In the genomic region with DNA sequence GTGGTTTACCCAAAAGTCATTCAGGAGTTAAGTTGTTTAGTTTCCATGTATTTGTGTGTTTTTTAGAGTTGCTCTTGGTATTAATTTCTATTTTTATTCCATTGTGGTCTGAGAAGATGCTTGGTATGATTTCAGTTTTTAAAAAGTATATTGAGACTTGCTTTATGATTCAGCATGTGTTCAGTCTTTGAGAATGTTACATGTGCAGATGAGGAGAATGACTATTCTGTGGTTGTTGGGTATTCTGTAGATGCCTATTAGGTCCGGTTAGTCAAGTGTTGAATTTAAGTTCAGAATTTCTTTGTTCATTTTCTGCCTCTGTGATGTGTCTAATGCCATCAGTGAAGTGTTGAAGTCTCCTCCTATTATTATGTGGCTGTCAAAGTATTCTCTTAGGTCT, we compare ENCODE assay signal across 10 cellular contexts.
DNase-seq lines count a peak whose midpoint lies in the region; ATAC-seq and TF ChIP-seq lines count a peak whose summit lies in the region.
"Had no signal": no experiment of that assay in that cellular context is flagged by ENCODE, and none has a peak within 500 bp of the region (broad histone marks: within the 10 kb centered on the region; RNA-seq: fewer than 3 reads in every experiment).

No MANE protein-coding gene starts in this region.

- H4K20me1 ChIP-seq in mammary epithelial cell (ENCODE audit: insufficient read depth, low read length), result no peaks in the 10 kb centered on the region
- no peaks in the 10 kb centered on the region for H4K20me1 ChIP-seq in KMS-11 (ENCODE audit: insufficient read depth)

- H3K27me3 ChIP-seq in mammary epithelial cell (ENCODE audit: insufficient read depth, low read length) (no peaks in the 10 kb centered on the region), breast epithelium (no peaks in the 10 kb centered on the region), KMS-11 (ENCODE audit: insufficient read depth, low read depth) (no peaks in the 10 kb centered on the region)

- WGBS in mammary epithelial cell (ENCODE audit: low coverage, missing lambda C conversion rate), result 100% methylated on average over 1 of the region's 1 CpG

- H3K9ac ChIP-seq in mammary epithelial cell (ENCODE audit: insufficient read depth, low read length) (no peak overlapping the region), KMS-11 (no peak overlapping the region)

- DNase-seq in mammary epithelial cell (peak; percentile 40), breast epithelium (ENCODE audit: low spot score in 2 of 2) (no peak), stromal cell of bone marrow (ENCODE audit: low read depth) (peak; percentile 62), COLO668 (lab: John Stamatoyannopoulos, UW; ENCODE audit: unreplicated experiment) (no peak)
- no peak for DNase-seq in activated effector memory CD4-positive, alpha-beta T cell treated with Interleukin-2 at 50 U/mL for 16 hours
- no peak for DNase-seq in activated CD4-positive, alpha-beta T cell treated with anti-CD3 and anti-CD28 coated beads, Interleukin-2, amount 50 U/mL, for 4 hours
- DNase-seq: NCI-H187 had no signal

- CTCF ChIA-PET in mammary epithelial cell (lab: Charles Lee; ENCODE audit: low non-redundant PET), result no interaction called here

- H3K79me2 ChIP-seq in mammary epithelial cell (ENCODE audit: insufficient read depth, low read length) (peaks cover 51% of the 10 kb centered on the region), KMS-11 (ENCODE audit: insufficient read depth, low read depth) (peaks cover 3% of the 10 kb centered on the region; the same call in 1 of the 2 replicates)

- no peak overlapping the region for H3K27ac ChIP-seq in mammary epithelial cell (ENCODE audit: insufficient read depth, low read depth, low read length)
- no peak overlapping the region for H3K27ac ChIP-seq in breast epithelium
- H3K27ac ChIP-seq in KMS-11, result no peak overlapping the region; the same call in 1 of the 2 replicates

- TF ChIP-seq CTCF in mammary epithelial cell (conservative IDR thresholded peaks at IDR 0.05 in 1 of 2, IDR thresholded peaks at IDR 0.05 in 1 of 2; ENCODE audit: extremely low read depth in 1 of 2, insufficient read depth in 1 of 2, low read depth in 1 of 2, low read length in 2 of 2), result no peak
- TF ChIP-seq CTCF in breast epithelium (IDR thresholded peaks at IDR 0.05), result no peak
- TF ChIP-seq CTCF in KMS-11 (conservative IDR thresholded peaks at IDR 0.05; ENCODE audit: low read depth, low read length), result no peak

- H3K4me3 ChIP-seq in mammary epithelial cell (replicated peaks in 1 of 3; ENCODE audit: insufficient read depth in 1 of 3, low read depth in 2 of 3, low read length in 3 of 3) (no peak overlapping the region), breast epithelium (no peak overlapping the region), KMS-11 (IDR thresholded peaks at IDR 0.05; ENCODE audit: insufficient read depth, low read depth, low read length) (no peak overlapping the region)
- H3K4me3 ChIP-seq: GM23338 had no signal

- H3K9me3 ChIP-seq in mammary epithelial cell (replicated peaks; ENCODE audit: insufficient read depth, low read length), result no peaks in the 10 kb centered on the region
- peaks cover 10 to 11% of the 10 kb centered on the region in 2 donors for H3K9me3 ChIP-seq in breast epithelium

- H3K4me1 ChIP-seq in mammary epithelial cell (ENCODE audit: insufficient read depth, low read length) (peaks cover 2% of the 10 kb centered on the region), breast epithelium (no peaks in the 10 kb centered on the region), KMS-11 (ENCODE audit: low read depth, poor library complexity, severe bottlenecking) (peaks cover 40% of the 10 kb centered on the region)

- in situ Hi-C loops in mammary epithelial cell (cut with MboI; ENCODE audit: low sequenced_read_pairs in 2 of 2), result no loop called here

- BruUV-seq in mammary epithelial cell (replicated peaks; lab: Mats Ljungman, UMichigan), result no TSS peak

- TF ChIP-seq POLR2A in breast epithelium (IDR thresholded peaks at IDR 0.05), result no peak

- dilution Hi-C loops in mammary epithelial cell (cut with HindIII; ENCODE audit: low sequenced_read_pairs), result no loop called here

- H2AFZ ChIP-seq in mammary epithelial cell (ENCODE audit: low read depth, low read length) (no peak overlapping the region), KMS-11 (ENCODE audit: low read depth) (no peak overlapping the region)
- H2AFZ ChIP-seq: GM23338 had no signal

- H3K4me2 ChIP-seq in mammary epithelial cell (ENCODE audit: insufficient read depth, low read depth, low read length) (no peak overlapping the region), KMS-11 (peak overlapping the region; percentile 18; the same call in 1 of the 2 replicates)
- H3K4me2 ChIP-seq: GM23338 had no signal

- ATAC-seq in HG02759 (IDR thresholded peaks at IDR 0.05; ENCODE audit: unreplicated experiment), result peak; percentile 93
- ATAC-seq: GM23338 had no signal

- intact Hi-C loops in mammary epithelial cell (cut with micrococcal nuclease) (loop anchor here (10.0 kb wide), 1 partner anchor 1283 kb away; no protein-coding TSS in a partner anchor), breast epithelium (cut with DNase I; ENCODE audit: low total_unique reads) (no loop called here)

- no peaks in the 10 kb centered on the region for H3K36me3 ChIP-seq in mammary epithelial cell (ENCODE audit: insufficient read depth, low read length)
- H3K36me3 ChIP-seq in breast epithelium, result peaks cover 3% of the 10 kb centered on the region
- H3K36me3 ChIP-seq in KMS-11 (ENCODE audit: insufficient read depth), result no peaks in the 10 kb centered on the region

Comparison
In these comparisons a context has a peak if more than half of its experiments do, and no peak if none do; other contexts are left out.
1. DNase-seq: peak in mammary epithelial cell (single experiment) and stromal cell of bone marrow (single experiment); none in breast epithelium (0 of 2), activated effector memory CD4-positive, alpha-beta T cell treated with Interleukin-2 at 50 U/mL for 16 hours (single experiment), activated CD4-positive, alpha-beta T cell treated with anti-CD3 and anti-CD28 coated beads, Interleukin-2, amount 50 U/mL, for 4 hours (0 of 2) and COLO668 (single experiment).